ENCODE assay signal across 3 cellular contexts in the genomic region with DNA sequence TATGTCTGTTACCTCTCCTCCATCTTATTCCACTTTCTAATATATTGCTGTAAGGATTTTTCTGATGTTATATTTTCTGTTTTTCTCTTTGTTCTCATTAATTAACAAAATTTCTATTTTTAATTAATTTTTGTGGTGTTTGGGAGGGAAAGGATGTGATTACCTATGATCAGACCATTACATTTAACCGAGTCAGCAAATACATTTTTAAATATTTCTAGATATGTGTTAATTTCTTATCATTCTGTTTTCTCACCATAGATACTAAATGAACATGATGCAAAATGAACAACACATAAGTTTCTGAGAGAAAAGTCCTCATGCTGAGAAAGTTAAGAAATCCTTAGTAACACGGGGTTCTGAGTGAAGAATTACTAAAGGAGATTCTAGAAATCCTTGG.
A peak's percentile ranks its signal among the peaks of the same experiment; 100 is the strongest.
TF ChIP-seq lines count a peak whose summit lies in the region.

No MANE protein-coding gene starts in this region.

TF ChIP-seq in A549, 52 proteins besides CTCF, POLR2A, EP300 and RAD21:
- TF ChIP-seq MAFK (IDR thresholded peaks at IDR 0.05; ENCODE audit: partially characterized antibody) (peak; percentile 58), HEYL (CRISPR knock-in tag; IDR thresholded peaks at IDR 0.05) (no peak), KDM1A (IDR thresholded peaks at IDR 0.05; ENCODE audit: low read depth) (no peak)
- TF ChIP-seq, protein P1, sequence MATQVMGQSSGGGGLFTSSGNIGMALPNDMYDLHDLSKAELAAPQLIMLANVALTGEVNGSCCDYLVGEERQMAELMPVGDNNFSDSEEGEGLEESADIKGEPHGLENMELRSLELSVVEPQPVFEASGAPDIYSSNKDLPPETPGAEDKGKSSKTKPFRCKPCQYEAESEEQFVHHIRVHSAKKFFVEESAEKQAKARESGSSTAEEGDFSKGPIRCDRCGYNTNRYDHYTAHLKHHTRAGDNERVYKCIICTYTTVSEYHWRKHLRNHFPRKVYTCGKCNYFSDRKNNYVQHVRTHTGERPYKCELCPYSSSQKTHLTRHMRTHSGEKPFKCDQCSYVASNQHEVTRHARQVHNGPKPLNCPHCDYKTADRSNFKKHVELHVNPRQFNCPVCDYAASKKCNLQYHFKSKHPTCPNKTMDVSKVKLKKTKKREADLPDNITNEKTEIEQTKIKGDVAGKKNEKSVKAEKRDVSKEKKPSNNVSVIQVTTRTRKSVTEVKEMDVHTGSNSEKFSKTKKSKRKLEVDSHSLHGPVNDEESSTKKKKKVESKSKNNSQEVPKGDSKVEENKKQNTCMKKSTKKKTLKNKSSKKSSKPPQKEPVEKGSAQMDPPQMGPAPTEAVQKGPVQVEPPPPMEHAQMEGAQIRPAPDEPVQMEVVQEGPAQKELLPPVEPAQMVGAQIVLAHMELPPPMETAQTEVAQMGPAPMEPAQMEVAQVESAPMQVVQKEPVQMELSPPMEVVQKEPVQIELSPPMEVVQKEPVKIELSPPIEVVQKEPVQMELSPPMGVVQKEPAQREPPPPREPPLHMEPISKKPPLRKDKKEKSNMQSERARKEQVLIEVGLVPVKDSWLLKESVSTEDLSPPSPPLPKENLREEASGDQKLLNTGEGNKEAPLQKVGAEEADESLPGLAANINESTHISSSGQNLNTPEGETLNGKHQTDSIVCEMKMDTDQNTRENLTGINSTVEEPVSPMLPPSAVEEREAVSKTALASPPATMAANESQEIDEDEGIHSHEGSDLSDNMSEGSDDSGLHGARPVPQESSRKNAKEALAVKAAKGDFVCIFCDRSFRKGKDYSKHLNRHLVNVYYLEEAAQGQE (IDR thresholded peaks at IDR 0.05), result no peak

TF ChIP-seq in IMR-90, 13 proteins besides CTCF, POLR2A, EP300 and RAD21:
- TF ChIP-seq MAFK (IDR thresholded peaks at IDR 0.05; ENCODE audit: low read depth, low read length) (peak; percentile 75), BHLHE40 (IDR thresholded peaks at IDR 0.05; ENCODE audit: low read depth, low read length) (no peak)

TF ChIP-seq in K562, 482 proteins besides CTCF, POLR2A, EP300 and RAD21:
- peak; percentile 65 for TF ChIP-seq MAFF (IDR thresholded peaks at IDR 0.05; ENCODE audit: low read length)
- peak; percentile 59; the same call in 1 of the 2 replicates for TF ChIP-seq C11orf30 (IDR thresholded peaks at IDR 0.05; ENCODE audit: low read depth)
- TF ChIP-seq MAFG (tag; conservative IDR thresholded peaks at IDR 0.05), result peak; percentile 44
- TF ChIP-seq ZBTB17 (CRISPR knock-in tag; IDR thresholded peaks at IDR 0.05), result no peak
- no peak for TF ChIP-seq HDGF (IDR thresholded peaks at IDR 0.05)
- no peak for TF ChIP-seq SRSF3 (IDR thresholded peaks at IDR 0.05; ENCODE audit: insufficient read depth, low read length)
- peak; percentile 75 for TF ChIP-seq ZNF316 (IDR thresholded peaks at IDR 0.05)
- peak; percentile 21; the same call in 1 of the 2 replicates for TF ChIP-seq MAFK (IDR thresholded peaks at IDR 0.05; ENCODE audit: low read length)
- TF ChIP-seq RBM22 (IDR thresholded peaks at IDR 0.05; ENCODE audit: low read depth, low read length, poor library complexity, severe bottlenecking), result no peak
